In the genomic region with DNA sequence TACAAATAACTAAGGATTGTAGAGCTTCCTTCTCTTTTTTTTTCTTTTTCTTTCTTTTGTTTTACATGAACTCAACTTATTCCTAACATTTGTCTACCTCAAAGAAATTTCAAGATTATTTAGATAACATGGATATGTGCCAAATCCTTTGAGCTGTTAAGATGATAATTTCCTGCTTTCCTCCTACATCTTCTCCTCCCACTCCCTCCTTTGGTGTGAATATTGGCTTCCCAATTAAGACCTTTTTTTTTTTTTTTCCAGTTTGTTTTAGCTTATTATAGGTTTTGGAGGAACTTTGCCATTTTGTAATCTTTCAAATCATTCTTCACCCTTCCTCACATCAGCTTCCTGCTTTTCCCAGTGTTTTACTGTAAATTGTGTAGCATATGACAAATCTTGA, we compare ENCODE assay signal across 17 cellular contexts. TPM values are rescaled to one million over a fixed set of nuclear protein-coding genes. Genes with fewer than 3 reads are reported as not detected.
A peak's percentile ranks its signal among the peaks of the same experiment; 100 is the strongest.
DNase-seq lines count a peak whose midpoint lies in the region; ATAC-seq and TF ChIP-seq lines count a peak whose summit lies in the region.
"Had no signal": no experiment of that assay in that cellular context is flagged by ENCODE, and none has a peak within 500 bp of the region (broad histone marks: within the 10 kb centered on the region; RNA-seq: fewer than 3 reads in every experiment).

No MANE protein-coding gene starts in this region.

- no peak for ATAC-seq in stimulated activated effector memory CD8-positive, alpha-beta T cell treated with anti-CD3 and anti-CD28 coated beads, Interleukin-12 subunit alpha, Interleukin-12 subunit beta, amount 100 ng/mL, for 72 hours
- no peak for ATAC-seq in CD8-positive, alpha-beta T cell
- ATAC-seq: A549, GM12878, GM23338 had no signal

- POLR2A ChIA-PET in HEK293 (lab: Yijun Ruan, JAX) = no interaction called here
- POLR2A ChIA-PET in CD8-positive, alpha-beta T cell (lab: Charles Lee) = interaction anchor here (3.4 kb wide), 1 partner anchor 11 kb away, joined by 15 read pairs; a partner anchor contains a TSS

- H3K27ac ChIP-seq in HEK293 (ENCODE audit: extremely low read depth, low read depth, low read length) = no peak overlapping the region
- peak overlapping the region; percentile 16; the same call in 1 of the 2 replicates for H3K27ac ChIP-seq in VCaP
- H3K27ac ChIP-seq in caudate nucleus (ENCODE audit: low read depth, low read length) = peak overlapping the region; percentile 1
- no peak overlapping the region for H3K27ac ChIP-seq in CD8-positive, alpha-beta T cell (ENCODE audit: low read depth, low read length)
- H3K27ac ChIP-seq: A549 had no signal

- no peak overlapping the region for H3K4me3 Mint-ChIP-seq in stimulated activated effector memory CD8-positive, alpha-beta T cell treated with anti-CD3 and anti-CD28 coated beads, Interleukin-12 subunit alpha, Interleukin-12 subunit beta, amount 100 ng/mL, for 72 hours
- H3K4me3 Mint-ChIP-seq in CD8-positive, alpha-beta T cell = no peak overlapping the region
- H3K4me3 Mint-ChIP-seq: CD14-positive monocyte; CD8-positive, alpha-beta memory T cell; GM23338 had no signal

- H3K4me1 Mint-ChIP-seq in stimulated activated effector memory CD8-positive, alpha-beta T cell treated with anti-CD3 and anti-CD28 coated beads, Interleukin-12 subunit alpha, Interleukin-12 subunit beta, amount 100 ng/mL, for 72 hours = no peaks in the 10 kb centered on the region
- H3K4me1 Mint-ChIP-seq in CD8-positive, alpha-beta T cell (ENCODE audit: low read depth) = peaks cover 6% of the 10 kb centered on the region

- H3K36me3 Mint-ChIP-seq in stimulated activated effector memory CD8-positive, alpha-beta T cell treated with anti-CD3 and anti-CD28 coated beads, Interleukin-12 subunit alpha, Interleukin-12 subunit beta, amount 100 ng/mL, for 72 hours = peaks cover 31% of the 10 kb centered on the region
- peaks cover 52% of the 10 kb centered on the region for H3K36me3 Mint-ChIP-seq in CD8-positive, alpha-beta T cell

- H3K4me3 ChIP-seq in HEK293 (ENCODE audit: low read depth, low read length) = no peak overlapping the region
- H3K4me3 ChIP-seq in CD8-positive, alpha-beta T cell (ENCODE audit: low read depth, low read length) = no peak overlapping the region
- H3K4me3 ChIP-seq: A549, GM12878, GM23338 had no signal

- no peaks in the 10 kb centered on the region for H3K9me3 Mint-ChIP-seq in stimulated activated effector memory CD8-positive, alpha-beta T cell treated with anti-CD3 and anti-CD28 coated beads, Interleukin-12 subunit alpha, Interleukin-12 subunit beta, amount 100 ng/mL, for 72 hours
- no peaks in the 10 kb centered on the region for H3K9me3 Mint-ChIP-seq in CD8-positive, alpha-beta T cell
- H3K9me3 Mint-ChIP-seq: CD14-positive monocyte; CD8-positive, alpha-beta memory T cell; GM23338 had no signal

- H3K36me3 ChIP-seq in HEK293 (ENCODE audit: control insufficient read depth in 2 of 2, insufficient read depth in 1 of 2, low read length in 2 of 2) = peaks cover 0 to 23% of the 10 kb centered on the region in 2 experiments; a peak in 2 of 3 replicates
- H3K36me3 ChIP-seq in CD8-positive, alpha-beta T cell (ENCODE audit: insufficient read depth, low read length) = no peaks in the 10 kb centered on the region

- CTCF ChIA-PET in HEK293 (lab: Yijun Ruan, JAX) = interaction anchor here (0.6 to 2.0 kb wide), 6 partner anchors 213 to 629 kb away, joined by 3 to 11 read pairs (median 4); no protein-coding TSS in a partner anchor
- CTCF ChIA-PET in CD8-positive, alpha-beta T cell (lab: Charles Lee) = interaction anchor here (1.3 kb wide), 1 partner anchor 567 kb away, joined by 5 read pairs; no protein-coding TSS in a partner anchor

- 0 out of 2 replicates have a peak, but pooled peaks cover 3% of the 10 kb centered on the region for H3K4me1 ChIP-seq in HEK293 (ENCODE audit: control insufficient read depth, insufficient read depth, low read length)
- peaks cover 3% of the 10 kb centered on the region for H3K4me1 ChIP-seq in CD8-positive, alpha-beta T cell (ENCODE audit: insufficient read depth, low read length)
- H3K4me1 ChIP-seq: A549 had no signal

- DNase-seq in caudate nucleus (lab: John Stamatoyannopoulos, UW) (peak in 2 of 61 donors; percentile 15 to 36), HuH-7 (ENCODE audit: low spot score) (no peak), DMS53 treated with DMSO at 0.1 percent for 48 hours (lab: John Stamatoyannopoulos, UW; ENCODE audit: unreplicated experiment) (no peak)
- no peak for DNase-seq in stimulated activated effector memory CD8-positive, alpha-beta T cell treated with anti-CD3 and anti-CD28 coated beads, Interleukin-12 subunit alpha, Interleukin-12 subunit beta, amount 100 ng/mL, for 72 hours (ENCODE audit: low spot score in 2 of 2)
- DNase-seq in CD8-positive, alpha-beta T cell = no peak
- DNase-seq: CD8-positive, alpha-beta memory T cell; DMS 273 treated with DMSO at 0.1 percent for 48 hours; DMS79; H7; IMR-90 had no signal

- no peak for TF ChIP-seq CTCF in HEK293 (tag by site-specific recombination; IDR thresholded peaks at IDR 0.05)
- no peak for TF ChIP-seq CTCF in VCaP (conservative IDR thresholded peaks at IDR 0.05)
- no peak for TF ChIP-seq CTCF in CD8-positive, alpha-beta T cell (IDR thresholded peaks at IDR 0.05)

- H3K27ac Mint-ChIP-seq in stimulated activated effector memory CD8-positive, alpha-beta T cell treated with anti-CD3 and anti-CD28 coated beads, Interleukin-12 subunit alpha, Interleukin-12 subunit beta, amount 100 ng/mL, for 72 hours = peak overlapping the region; percentile 56
- no peak overlapping the region for H3K27ac Mint-ChIP-seq in CD8-positive, alpha-beta T cell

- H3K27me3 Mint-ChIP-seq in CD8-positive, alpha-beta T cell (ENCODE audit: low read depth) = no peaks in the 10 kb centered on the region

- no peaks in the 10 kb centered on the region for H3K27me3 ChIP-seq in CD8-positive, alpha-beta T cell (ENCODE audit: insufficient read depth, low read length)

- no peaks in the 10 kb centered on the region for H3K9me3 ChIP-seq in HEK293 (ENCODE audit: control insufficient read depth, insufficient read depth, low read depth, low read length)
- no peaks in the 10 kb centered on the region for H3K9me3 ChIP-seq in CD8-positive, alpha-beta T cell (ENCODE audit: low read length)
- H3K9me3 ChIP-seq: A549 had no signal

- intact Hi-C loops in CD8-positive, alpha-beta T cell (cut with DNase I, micrococcal nuclease) = no loop called here

TF ChIP-seq in HEK293, 187 proteins besides CTCF, POLR2A, EP300 and RAD21:
- no peak for TF ChIP-seq ZNF837 (tag by site-specific recombination; IDR thresholded peaks at IDR 0.05)
- TF ChIP-seq, protein P1, sequence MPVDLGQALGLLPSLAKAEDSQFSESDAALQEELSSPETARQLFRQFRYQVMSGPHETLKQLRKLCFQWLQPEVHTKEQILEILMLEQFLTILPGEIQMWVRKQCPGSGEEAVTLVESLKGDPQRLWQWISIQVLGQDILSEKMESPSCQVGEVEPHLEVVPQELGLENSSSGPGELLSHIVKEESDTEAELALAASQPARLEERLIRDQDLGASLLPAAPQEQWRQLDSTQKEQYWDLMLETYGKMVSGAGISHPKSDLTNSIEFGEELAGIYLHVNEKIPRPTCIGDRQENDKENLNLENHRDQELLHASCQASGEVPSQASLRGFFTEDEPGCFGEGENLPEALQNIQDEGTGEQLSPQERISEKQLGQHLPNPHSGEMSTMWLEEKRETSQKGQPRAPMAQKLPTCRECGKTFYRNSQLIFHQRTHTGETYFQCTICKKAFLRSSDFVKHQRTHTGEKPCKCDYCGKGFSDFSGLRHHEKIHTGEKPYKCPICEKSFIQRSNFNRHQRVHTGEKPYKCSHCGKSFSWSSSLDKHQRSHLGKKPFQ (tag by site-specific recombination; IDR thresholded peaks at IDR 0.05) = peak; percentile 78
- TF ChIP-seq ZFHX2 (tag by site-specific recombination; conservative IDR thresholded peaks at IDR 0.05) = peak; percentile 63

RNA-seq across cellular contexts. Expression of a gene that starts 10.6 kb away (rescaled TPM):
- total RNA-seq in CD8-positive, alpha-beta T cell = 1 to 10 TPM; 8.2 to 9.3 TPM

RNA-seq across cellular contexts. Expression of a gene that starts 10.9 kb away (rescaled TPM):
- 10 to 100 TPM; 51.8 to 52.4 TPM for total RNA-seq in CD8-positive, alpha-beta T cell

RNA-seq across cellular contexts. Expression of a gene that starts 58.2 kb away (rescaled TPM):
- total RNA-seq in CD8-positive, alpha-beta T cell = not detected
- total RNA-seq: CD8-positive, alpha-beta memory T cell; G401; GM12878; GM23338; H7; IMR-90 had no signal

Comparison
In these comparisons a context has a peak if more than half of its experiments do, and no peak if none do; other contexts are left out.
1. H3K27ac ChIP-seq: peak in VCaP (single experiment) and caudate nucleus (single experiment); none in HEK293 (single experiment) and CD8-positive, alpha-beta T cell (single experiment).